Comparison of ENCODE assay signal across 8 cellular contexts in genomic region chr1:32500387-32501209, GRCh38. TPM values are rescaled to one million over a fixed set of nuclear protein-coding genes. Genes with fewer than 3 reads are reported as not detected.
DNase-seq lines count a peak whose midpoint lies in the region; ATAC-seq, FAIRE-seq and TF ChIP-seq lines count a peak whose summit lies in the region.

No MANE protein-coding gene starts in this region.

- H3K4me2 ChIP-seq in A549 (peak overlapping the region; percentile 74), Karpas-422 (ENCODE audit: low read depth, low read length, poor library complexity, severe bottlenecking) (peak overlapping the region; percentile 67)

- no peak for TF ChIP-seq EP300 in A549 (IDR thresholded peaks at IDR 0.05)

- H3K4me3 ChIP-seq in A549 (peak overlapping the region; percentile 78), Karpas-422 (ENCODE audit: low read length) (peak overlapping the region; percentile 65), RWPE2 (ENCODE audit: severe bottlenecking) (peak overlapping the region; percentile 91), brain microvascular endothelial cell (ENCODE audit: low read depth, low read length) (peak overlapping the region; percentile 61), iPS-15b (ENCODE audit: low read depth, low read length) (peak overlapping the region; percentile 65), retinal pigment epithelial cell (ENCODE audit: low read length) (peak overlapping the region; percentile 59)

- no peaks in the 10 kb centered on the region for H4K20me1 ChIP-seq in Karpas-422 (ENCODE audit: insufficient read depth, low read depth, low read length)

- peak overlapping the region; percentile 55 for H3K9ac ChIP-seq in Karpas-422 (ENCODE audit: low read length)
- no peak overlapping the region for H3K9ac ChIP-seq in iPS-15b (ENCODE audit: low read depth, low read length)

- H3K9me2 ChIP-seq in Karpas-422 (replicated peaks; ENCODE audit: insufficient read depth, low read length) = no peaks in the 10 kb centered on the region

- ATAC-seq in A549 (peak; percentile 92 to 95), RWPE2 (ENCODE audit: low read depth) (peak; percentile 89), HG02678 (IDR thresholded peaks at IDR 0.05; ENCODE audit: unreplicated experiment) (no peak)

- in situ Hi-C loops in brain microvascular endothelial cell (cut with HindIII; ENCODE audit: low pct_ligation_motif_present, low sequenced_read_pairs) = no loop called here

- CTCF ChIA-PET in A549 (lab: Yijun Ruan, JAX) = interaction anchor here (0.6 to 2.1 kb wide), 5 partner anchors 12 to 102 kb away, joined by 3 to 8 read pairs (median 6); no protein-coding TSS in a partner anchor

- no peaks in the 10 kb centered on the region for H3K79me2 ChIP-seq in Karpas-422 (ENCODE audit: low read length)

- H2AFZ ChIP-seq in Karpas-422 (ENCODE audit: low read length) = peak overlapping the region; percentile 89

- TF ChIP-seq CTCF in A549 (IDR thresholded peaks at IDR 0.05) (no peak), RWPE2 (IDR thresholded peaks at IDR 0.05; ENCODE audit: poor library complexity, severe bottlenecking) (peak; percentile 50), brain microvascular endothelial cell (IDR thresholded peaks at IDR 0.05; ENCODE audit: low read depth, low read length, missing control alignments) (no peak), retinal pigment epithelial cell (conservative IDR thresholded peaks at IDR 0.05; ENCODE audit: low read depth, low read length) (no peak)

- POLR2A ChIA-PET in A549 (lab: Yijun Ruan, JAX) = no interaction called here

- H3K27me3 ChIP-seq in Karpas-422 (ENCODE audit: low read length) = no peaks in the 10 kb centered on the region
- H3K27me3 ChIP-seq in RWPE2 (ENCODE audit: insufficient read depth, poor library complexity, severe bottlenecking) = no peaks in the 10 kb centered on the region
- no peaks in the 10 kb centered on the region for H3K27me3 ChIP-seq in brain microvascular endothelial cell (replicated peaks)
- H3K27me3 ChIP-seq in iPS-15b (ENCODE audit: control insufficient read depth, insufficient read depth, low read length) = no peaks in the 10 kb centered on the region

- FAIRE-seq in A549 (lab: Jason Lieb, UNC) = no peak
- FAIRE-seq in GM12891 (lab: Jason Lieb, UNC) = peak; percentile 57

- TF ChIP-seq POLR2A in A549 (IDR thresholded peaks at IDR 0.05; ENCODE audit: low read length) = no peak
- no peak for TF ChIP-seq POLR2A in GM12891 (IDR thresholded peaks at IDR 0.05; ENCODE audit: low read depth, low read length)

- TF ChIP-seq RAD21 in A549 (conservative IDR thresholded peaks at IDR 0.05 in 1 of 2, IDR thresholded peaks at IDR 0.05 in 1 of 2) = no peak

- H3K36me3 ChIP-seq in Karpas-422 (ENCODE audit: insufficient read depth, low read length) (no peaks in the 10 kb centered on the region), RWPE2 (ENCODE audit: low read depth) (no peaks in the 10 kb centered on the region), brain microvascular endothelial cell (replicated peaks) (no peaks in the 10 kb centered on the region), iPS-15b (ENCODE audit: control insufficient read depth, insufficient read depth, low read length) (no peaks in the 10 kb centered on the region)

- no peaks in the 10 kb centered on the region; the same call in 2 of the 3 replicates for H3K4me1 ChIP-seq in A549
- peaks cover 3% of the 10 kb centered on the region; the same call in 1 of the 2 replicates for H3K4me1 ChIP-seq in Karpas-422 (ENCODE audit: low read length)
- H3K4me1 ChIP-seq in RWPE2 (ENCODE audit: insufficient read depth, poor library complexity, severe bottlenecking) = peaks cover 12% of the 10 kb centered on the region
- no peaks in the 10 kb centered on the region for H3K4me1 ChIP-seq in iPS-15b (ENCODE audit: control insufficient read depth, insufficient read depth, low read length)

- H3K9me3 ChIP-seq in A549 (no peaks in the 10 kb centered on the region), Karpas-422 (ENCODE audit: low read length) (no peaks in the 10 kb centered on the region), RWPE2 (ENCODE audit: severe bottlenecking) (no peaks in the 10 kb centered on the region), iPS-15b (ENCODE audit: control insufficient read depth, insufficient read depth, low read length) (no peaks in the 10 kb centered on the region)

- peak; percentile 63 to 72 for DNase-seq in A549 (ENCODE audit: low read depth in 1 of 2, low spot score in 1 of 2)
- peak; percentile 68 for DNase-seq in GM12891 (ENCODE audit: insufficient read length, low spot score)
- peak; percentile 56 for DNase-seq in Karpas-422
- DNase-seq in RWPE2 (ENCODE audit: low spot score) = no peak
- no peak for DNase-seq in brain microvascular endothelial cell
- no peak for DNase-seq in retinal pigment epithelial cell (ENCODE audit: low read depth)

- H3K27ac ChIP-seq in A549 (peak overlapping the region; percentile 92 to 98), Karpas-422 (ENCODE audit: low read length) (no peak overlapping the region), RWPE2 (ENCODE audit: poor library complexity, severe bottlenecking) (peak overlapping the region; percentile 68), brain microvascular endothelial cell (peak overlapping the region; percentile 58)

- WGBS in A549 (ENCODE audit: missing lambda C conversion rate) = 10% methylated on average over 11 of the region's 99 CpGs

TF ChIP-seq in A549, 52 proteins besides CTCF, POLR2A, EP300 and RAD21:
- TF ChIP-seq JUN (IDR thresholded peaks at IDR 0.05) = peak; percentile 56 to 74; a peak in 3 of 5 replicates
- peak; percentile 61; the same call in 1 of the 2 replicates for TF ChIP-seq PHF8 (IDR thresholded peaks at IDR 0.05; ENCODE audit: borderline replicate concordance, low read depth)
- no peak for TF ChIP-seq HDAC2 (IDR thresholded peaks at IDR 0.05)
- peak; percentile 18; the same call in 1 of the 3 replicates for TF ChIP-seq SMC3 (IDR thresholded peaks at IDR 0.05)
- TF ChIP-seq, protein P1, sequence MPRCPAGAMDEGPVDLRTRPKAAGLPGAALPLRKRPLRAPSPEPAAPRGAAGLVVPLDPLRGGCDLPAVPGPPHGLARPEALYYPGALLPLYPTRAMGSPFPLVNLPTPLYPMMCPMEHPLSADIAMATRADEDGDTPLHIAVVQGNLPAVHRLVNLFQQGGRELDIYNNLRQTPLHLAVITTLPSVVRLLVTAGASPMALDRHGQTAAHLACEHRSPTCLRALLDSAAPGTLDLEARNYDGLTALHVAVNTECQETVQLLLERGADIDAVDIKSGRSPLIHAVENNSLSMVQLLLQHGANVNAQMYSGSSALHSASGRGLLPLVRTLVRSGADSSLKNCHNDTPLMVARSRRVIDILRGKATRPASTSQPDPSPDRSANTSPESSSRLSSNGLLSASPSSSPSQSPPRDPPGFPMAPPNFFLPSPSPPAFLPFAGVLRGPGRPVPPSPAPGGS (IDR thresholded peaks at IDR 0.05) = peak; percentile 62; the same call in 1 of the 3 replicates
- TF ChIP-seq CEBPB (IDR thresholded peaks at IDR 0.05) = no peak

TF ChIP-seq in GM12891, 5 proteins besides CTCF, POLR2A, EP300 and RAD21:
- no peak for TF ChIP-seq POLR2AphosphoS5 (IDR thresholded peaks at IDR 0.05; ENCODE audit: low read depth, low read length)

RNA-seq across cellular contexts. Expression of gene ZBTB8B, which starts 35.7 kb away (rescaled TPM):
- polyA plus RNA-seq in A549 (2011; rRNA removed) (0.01 TPM in 2 replicates), A549 (2017; fragmentation: RNase III; extraction: RNeasy Plus Mini Kit Qiagen cat#74134 plus additional on column Dnase treatment) (0.01 to 0.03 TPM (median 0.03 TPM) in 3 replicates)
- polyA plus RNA-seq in A549 (2012; cell fraction: cytosol; rRNA removed) = under 0.01 TPM in 1 of 2 replicates, not detected in the other
- under 0.01 and 0.01 TPM in 2 replicates for polyA plus RNA-seq in A549 (2012; cell fraction: nucleus; rRNA removed)
- not detected in 2 replicates for polyA minus RNA-seq in A549 (2011; rRNA and poly(A)+ RNA removed)
- 0.04 TPM for polyA plus RNA-seq in GM12891 (2012; ENCODE audit: low read depth, missing spikeins)
- not detected in 2 replicates for total RNA-seq in Karpas-422 (2014; rRNA removed; shearing (Covaris generic); ENCODE audit: low replicate concordance)

RNA-seq across cellular contexts. Expression of gene ZBTB8A, which starts 38.6 kb away (rescaled TPM):
- polyA plus RNA-seq in A549 (2011; rRNA removed) = 4.9 and 6.0 TPM in 2 replicates
- polyA plus RNA-seq in A549 (2012; cell fraction: cytosol; rRNA removed) = 0.75 and 1.0 TPM in 2 replicates
- polyA plus RNA-seq in A549 (2012; cell fraction: nucleus; rRNA removed) = 0.68 and 1.2 TPM in 2 replicates
- 2.5 to 2.7 TPM (median 2.6 TPM) in 3 replicates for polyA plus RNA-seq in A549 (2017; fragmentation: RNase III; extraction: RNeasy Plus Mini Kit Qiagen cat#74134 plus additional on column Dnase treatment)
- 2.9 and 5.2 TPM in 2 replicates for polyA minus RNA-seq in A549 (2011; rRNA and poly(A)+ RNA removed)
- polyA plus RNA-seq in GM12891 (2012; ENCODE audit: low read depth, missing spikeins) = 0.56 TPM
- total RNA-seq in Karpas-422 (2014; rRNA removed; shearing (Covaris generic); ENCODE audit: low replicate concordance) = 0.11 TPM in 1 of 2 replicates, not detected in the other

Comparison
In these comparisons a context has a peak if more than half of its experiments do, and no peak if none do; other contexts are left out.
1. DNase-seq: peak in A549 (2 of 2), GM12891 (single experiment) and Karpas-422 (single experiment); none in RWPE2 (single experiment), brain microvascular endothelial cell (single experiment) and retinal pigment epithelial cell (single experiment).
2. Peak in every context shown above with its lines, with median percentiles within 50 percentile points of each other: H3K4me3 ChIP-seq.